ENCODE assay signal across 21 cellular contexts in genomic region chr1:22469219-22469618, GRCh38. TPM values are rescaled to one million over a fixed set of nuclear protein-coding genes. Genes with fewer than 3 reads are reported as not detected.
DNase-seq lines count a peak whose midpoint lies in the region; ATAC-seq, FAIRE-seq and TF ChIP-seq lines count a peak whose summit lies in the region.
"Had no signal": no experiment of that assay in that cellular context is flagged by ENCODE, and none has a peak within 500 bp of the region (broad histone marks: within the 10 kb centered on the region; RNA-seq: fewer than 3 reads in every experiment).

No MANE protein-coding gene starts in this region.

- ATAC-seq in activated T-helper 17 cell treated with anti-CD3 and anti-CD28 coated beads, Interleukin-2, amount 50 U/mL, for 72 hours (replicated peaks) = no peak
- peak; percentile 31 for ATAC-seq in left lobe of liver
- ATAC-seq in pancreas = peak; percentile 53 to 78 (median 68)
- ATAC-seq: GM23338 had no signal

- TF ChIP-seq CTCF in pancreas (IDR thresholded peaks at IDR 0.05) = no peak
- TF ChIP-seq CTCF in vagina (IDR thresholded peaks at IDR 0.05) = no peak

- 35 to 39% methylated on average over 4 of the region's 4 CpGs for WGBS in pancreas, 2 donors

- peaks cover 10% of the 10 kb centered on the region for H3K4me1 Mint-ChIP-seq in activated T-helper 17 cell treated with anti-CD3 and anti-CD28 coated beads, Interleukin-2, amount 50 U/mL, for 72 hours
- H3K4me1 Mint-ChIP-seq: GM23338 had no signal

- H3K4me3 ChIP-seq in pancreas (no peak overlapping the region), vagina (no peak overlapping the region)
- H3K4me3 ChIP-seq: GM23338 had no signal

- no peaks in the 10 kb centered on the region for H3K27me3 Mint-ChIP-seq in activated T-helper 17 cell treated with anti-CD3 and anti-CD28 coated beads, Interleukin-2, amount 50 U/mL, for 72 hours
- H3K27me3 Mint-ChIP-seq: B cell; CD4-positive, alpha-beta T cell had no signal

- intact Hi-C loops in pancreas (cut with DNase I) (no loop called here), vagina (cut with DNase I) (no loop called here)

- H3K9me3 Mint-ChIP-seq in activated T-helper 17 cell treated with anti-CD3 and anti-CD28 coated beads, Interleukin-2, amount 50 U/mL, for 72 hours = no peaks in the 10 kb centered on the region
- H3K9me3 Mint-ChIP-seq: CD4-positive, alpha-beta T cell had no signal

- H3K27me3 ChIP-seq in pancreas (no peaks in the 10 kb centered on the region), vagina (no peaks in the 10 kb centered on the region)

- H3K4me3 Mint-ChIP-seq in activated T-helper 17 cell treated with anti-CD3 and anti-CD28 coated beads, Interleukin-2, amount 50 U/mL, for 72 hours = no peak overlapping the region
- H3K4me3 Mint-ChIP-seq: B cell; CD4-positive, alpha-beta T cell; GM23338 had no signal

- H3K27ac Mint-ChIP-seq in activated T-helper 17 cell treated with anti-CD3 and anti-CD28 coated beads, Interleukin-2, amount 50 U/mL, for 72 hours = peak overlapping the region; percentile 22
- H3K27ac Mint-ChIP-seq: B cell; CD4-positive, alpha-beta T cell; GM23338 had no signal

- H3K36me3 ChIP-seq in pancreas = no peaks in the 10 kb centered on the region
- H3K36me3 ChIP-seq in vagina = no peaks in the 10 kb centered on the region

- FAIRE-seq in pancreas (lab: Jason Lieb, UNC) = no peak
- FAIRE-seq: D721Med, GM12892, GM18507, H54, HTR-8/SVneo had no signal

- H3K9me3 ChIP-seq in pancreas = no peaks in the 10 kb centered on the region
- H3K9me3 ChIP-seq in vagina = no peaks in the 10 kb centered on the region
- H3K9me3 ChIP-seq: Caco-2 had no signal

- H3K27ac ChIP-seq in pancreas = peak overlapping the region in 1 of 4 donors; percentile 44
- no peak overlapping the region for H3K27ac ChIP-seq in vagina
- H3K27ac ChIP-seq: C4-2B had no signal

- TF ChIP-seq POLR2A in vagina (IDR thresholded peaks at IDR 0.05) = no peak

- H3K36me3 Mint-ChIP-seq in activated T-helper 17 cell treated with anti-CD3 and anti-CD28 coated beads, Interleukin-2, amount 50 U/mL, for 72 hours (ENCODE audit: low read depth) = no peaks in the 10 kb centered on the region

- H3K4me1 ChIP-seq in pancreas (peaks cover 27 to 48% (median 30%) of the 10 kb centered on the region in 3 donors), vagina (peaks cover 32% of the 10 kb centered on the region)
- H3K4me1 ChIP-seq: Caco-2 had no signal

- no peak for DNase-seq in left lobe of liver (ENCODE audit: low spot score)
- peak in 4 of 6 donors; percentile 39 to 66 (median 58) for DNase-seq in pancreas
- DNase-seq in NCI-H2029 (lab: John Stamatoyannopoulos, UW) = no peak
- DNase-seq in vagina (ENCODE audit: extremely low spot score in 2 of 2) = no peak
- no peak for DNase-seq in DMS 273 treated with DMSO at 0.1 percent for 48 hours (lab: John Stamatoyannopoulos, UW)
- DNase-seq: Caco-2; CD4-positive, alpha-beta T cell; DMS153; DMS79; GDM1; HCEC 1CT; IMR-90 had no signal

RNA-seq across cellular contexts. Expression of gene ZBTB40, which starts 17.6 kb away (rescaled TPM):
- total RNA-seq in activated T-helper 17 cell treated with anti-CD3 and anti-CD28 coated beads, Interleukin-2, amount 50 U/mL, for 72 hours = 10 to 100 TPM; 20.4 to 21.4 TPM
- total RNA-seq in left lobe of liver (6.7 TPM), pancreas (10 to 100 TPM in 3 of 6 donors, 1 to 10 TPM in 3; 6.2 to 16.0 (median 9.8) TPM), vagina (14.7 TPM)
- 1 to 10 TPM; 9.0 to 9.8 TPM for polyA plus RNA-seq in pancreas

Comparison
In these comparisons a context has a peak if more than half of its experiments do, and no peak if none do; other contexts are left out.
1. DNase-seq: peak in pancreas (4 of 6); none in left lobe of liver (single experiment), NCI-H2029 (single experiment), vagina (0 of 2) and DMS 273 treated with DMSO at 0.1 percent for 48 hours (single experiment).